9 cellular contexts compared by ENCODE assay signal in genomic region chr3:179949428-179949827, GRCh38.
DNase-seq lines count a peak whose midpoint lies in the region; ATAC-seq and TF ChIP-seq lines count a peak whose summit lies in the region.
"Had no signal": no experiment of that assay in that cellular context is flagged by ENCODE, and none has a peak within 500 bp of the region (broad histone marks: within the 10 kb centered on the region; RNA-seq: fewer than 3 reads in every experiment).

No MANE protein-coding gene starts in this region.

- H3K4me3 ChIP-seq in right atrium auricular region: no peak overlapping the region
- no peak overlapping the region for H3K4me3 ChIP-seq in lower lobe of right lung

- H3K27ac ChIP-seq in angular gyrus (ENCODE audit: low read depth, low read length) (peak overlapping the region; percentile 13), right atrium auricular region (no peak overlapping the region), lower lobe of right lung (no peak overlapping the region)

- no peaks in the 10 kb centered on the region for H3K9me3 ChIP-seq in right atrium auricular region
- no peaks in the 10 kb centered on the region for H3K9me3 ChIP-seq in lower lobe of right lung

- TF ChIP-seq CTCF in right atrium auricular region (IDR thresholded peaks at IDR 0.05) (no peak), lower lobe of right lung (IDR thresholded peaks at IDR 0.05) (no peak)

- H3K36me3 ChIP-seq in right atrium auricular region (no peaks in the 10 kb centered on the region), lower lobe of right lung (no peaks in the 10 kb centered on the region)

- intact Hi-C loops in lower lobe of right lung (cut with DNase I): no loop called here

- H3K4me1 ChIP-seq in right atrium auricular region (no peaks in the 10 kb centered on the region), lower lobe of right lung (no peaks in the 10 kb centered on the region)

- H3K27me3 ChIP-seq in right atrium auricular region: no peaks in the 10 kb centered on the region
- H3K27me3 ChIP-seq in lower lobe of right lung (ENCODE audit: low read depth): no peaks in the 10 kb centered on the region

- ATAC-seq in GM18907 (IDR thresholded peaks at IDR 0.05; ENCODE audit: unreplicated experiment) (peak; percentile 84), HG02798 (IDR thresholded peaks at IDR 0.05; ENCODE audit: poor library complexity, unreplicated experiment) (peak; percentile 94), lower lobe of right lung (no peak)

- peak; percentile 46 for DNase-seq in NCI-H128 (lab: John Stamatoyannopoulos, UW; ENCODE audit: unreplicated experiment)
- no peak for DNase-seq in activated T-cell treated with anti-CD3 and anti-CD28 coated beads, Interleukin-2, amount 50 U/mL, for 1 hour
- DNase-seq in right atrium auricular region (ENCODE audit: low spot score): no peak
- no peak for DNase-seq in lower lobe of right lung
- no peak for DNase-seq in HuH-7 (ENCODE audit: low spot score)
- DNase-seq: endodermal cell had no signal

Comparison
In these comparisons a context has a peak if more than half of its experiments do, and no peak if none do; other contexts are left out.
1. ATAC-seq: peak in GM18907 (single experiment) and HG02798 (single experiment); none in lower lobe of right lung (0 of 2).